In genomic region chr22:17858033-17858432, GRCh38 we compare ENCODE assay signal across 25 cellular contexts.
DNase-seq lines count a peak whose midpoint lies in the region; TF ChIP-seq lines count a peak whose summit lies in the region.
"Had no signal": no experiment of that assay in that cellular context is flagged by ENCODE, and none has a peak within 500 bp of the region (broad histone marks: within the 10 kb centered on the region; RNA-seq: fewer than 3 reads in every experiment).

No MANE protein-coding gene starts in this region.

- no peak for TF ChIP-seq POLR2A in erythroblast (IDR thresholded peaks at IDR 0.05; ENCODE audit: low read length)

- no peaks in the 10 kb centered on the region for H3K27me3 ChIP-seq in mucosa of rectum (ENCODE audit: control insufficient read depth in 2 of 2, insufficient read depth in 2 of 2, low read length in 2 of 2)
- H3K27me3 ChIP-seq in stomach smooth muscle (ENCODE audit: control insufficient read depth in 1 of 2, insufficient read depth in 2 of 2, low read length in 2 of 2), result no peaks in the 10 kb centered on the region
- H3K27me3 ChIP-seq: heart right ventricle had no signal

- H3K9ac ChIP-seq in mucosa of rectum (ENCODE audit: low read depth in 1 of 2, low read length in 2 of 2) (peak overlapping the region in 1 of 2 donors; percentile 76), stomach smooth muscle (ENCODE audit: low read length in 2 of 2) (no peak overlapping the region)

- in situ Hi-C loops in GM13976 (cut with MboI; ENCODE audit: low sequenced_read_pairs, unreplicated experiment), result no loop called here

- H3K27ac ChIP-seq in mucosa of rectum (ENCODE audit: low read depth in 2 of 2, low read length in 2 of 2) (peak overlapping the region; percentile 87), stomach smooth muscle (ENCODE audit: low read length) (peak overlapping the region; percentile 95)
- H3K27ac ChIP-seq: 22Rv1, C4-2B, prostate gland had no signal

- no peak for TF ChIP-seq CTCF in epithelial cell of esophagus (IDR thresholded peaks at IDR 0.05; ENCODE audit: insufficient read depth, low read depth, low read length, missing control alignments)
- no peak for TF ChIP-seq CTCF in GM13976 (IDR thresholded peaks at IDR 0.05; ENCODE audit: borderline replicate concordance, control extremely low read depth, extremely low read depth, insufficient read depth, missing control alignments)

- H3K36me3 ChIP-seq in mucosa of rectum (ENCODE audit: control insufficient read depth in 2 of 2, insufficient read depth in 2 of 2, low read length in 2 of 2) (peaks cover 26 to 30% of the 10 kb centered on the region in 2 donors), stomach smooth muscle (ENCODE audit: control insufficient read depth in 2 of 2, insufficient read depth in 2 of 2, low read length in 2 of 2) (peaks cover 5 to 10% of the 10 kb centered on the region in 2 donors)
- H3K36me3 ChIP-seq: prostate gland had no signal

- H3K4me3 ChIP-seq in epithelial cell of esophagus (ENCODE audit: low read length), result no peak overlapping the region
- H3K4me3 ChIP-seq in mucosa of rectum (ENCODE audit: low read length in 2 of 2), result no peak overlapping the region
- no peak overlapping the region for H3K4me3 ChIP-seq in stomach smooth muscle (ENCODE audit: low read length in 2 of 2)
- H3K4me3 ChIP-seq: heart right ventricle, prostate gland had no signal

- H3K4me1 ChIP-seq in mucosa of rectum (ENCODE audit: control insufficient read depth in 2 of 2, insufficient read depth in 2 of 2, low read length in 2 of 2) (peaks cover 31 to 36% of the 10 kb centered on the region in 2 donors), stomach smooth muscle (ENCODE audit: control insufficient read depth, insufficient read depth, low read length) (peaks cover 49% of the 10 kb centered on the region)
- H3K4me1 ChIP-seq: prostate gland had no signal

- H3K9me3 ChIP-seq in mucosa of rectum (ENCODE audit: control insufficient read depth in 2 of 2, low read length in 2 of 2) (no peaks in the 10 kb centered on the region), stomach smooth muscle (ENCODE audit: control insufficient read depth in 2 of 2, low read length in 2 of 2) (no peaks in the 10 kb centered on the region)
- H3K9me3 ChIP-seq: heart right ventricle, prostate gland had no signal

- peak; percentile 13 for DNase-seq in DMS79 treated with DMSO at 0.1 percent for 48 hours (lab: John Stamatoyannopoulos, UW)
- no peak for DNase-seq in DMS79 (lab: John Stamatoyannopoulos, UW)
- peak; percentile 57 for DNase-seq in epithelial cell of esophagus (ENCODE audit: low read depth)
- no peak for DNase-seq in NCI-H128 (lab: John Stamatoyannopoulos, UW; ENCODE audit: unreplicated experiment)
- DNase-seq in erythroblast (lab: John Stamatoyannopoulos, UW), result no peak
- no peak for DNase-seq in GM13976 (ENCODE audit: low spot score)
- DNase-seq: activated CD8-positive, alpha-beta T cell treated with anti-CD3 and anti-CD28 coated beads, Interleukin-2, amount 10 ng/mL, durations not matched to agents 7 days and 5 days; amniotic stem cell; COR-L47; DMS53; effector memory CD4-positive, alpha-beta T cell; foreskin melanocyte; heart right ventricle; mesenchymal stem cell; naive B cell; NCI-H2107; NCI-H446; NCI-H748 treated with DMSO at 0.1 percent for 48 hours; nucleus accumbens; stimulated activated CD4-positive, alpha-beta T cell treated with anti-CD3 and anti-CD28 coated beads, Interleukin-4, amount 100 ng/mL, for 24 hours had no signal

Comparison
In these comparisons a context has a peak if more than half of its experiments do, and no peak if none do; other contexts are left out.
1. DNase-seq: peak in DMS79 treated with DMSO at 0.1 percent for 48 hours (single experiment) and epithelial cell of esophagus (single experiment); none in DMS79 (single experiment), NCI-H128 (single experiment), erythroblast (0 of 2) and GM13976 (single experiment).